ENCODE assay signal across 15 cellular contexts in the genomic region with DNA sequence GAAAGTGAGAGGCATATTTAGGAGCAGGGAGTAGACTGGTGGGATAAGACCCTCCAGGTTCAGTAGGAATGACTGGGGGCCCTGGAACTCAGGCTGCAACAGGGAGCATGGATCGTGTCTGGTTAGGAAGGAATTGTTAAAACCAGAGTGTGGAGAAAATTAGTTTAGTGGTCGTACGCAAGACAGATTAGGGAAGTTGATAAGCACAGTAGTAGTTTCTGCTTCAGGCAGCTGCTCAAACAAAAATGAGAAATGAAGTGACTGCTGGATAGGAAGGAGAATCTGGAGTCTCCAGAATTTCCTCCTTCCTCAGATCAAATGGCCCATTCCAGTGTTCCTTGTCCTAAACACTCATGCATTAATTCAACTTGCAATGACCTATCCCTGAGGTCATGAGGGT. TPM values are rescaled to one million over a fixed set of nuclear protein-coding genes. Genes with fewer than 3 reads are reported as not detected.
DNase-seq lines count a peak whose midpoint lies in the region; ATAC-seq and TF ChIP-seq lines count a peak whose summit lies in the region.
"Had no signal": no experiment of that assay in that cellular context is flagged by ENCODE, and none has a peak within 500 bp of the region (broad histone marks: within the 10 kb centered on the region; RNA-seq: fewer than 3 reads in every experiment).

No MANE protein-coding gene starts in this region.

- no peaks in the 10 kb centered on the region for H3K27me3 ChIP-seq in CD4-positive, CD25-positive, alpha-beta regulatory T cell (ENCODE audit: control insufficient read depth, insufficient read depth, low read length)
- H3K27me3 ChIP-seq in HL-60 (ENCODE audit: insufficient read depth, poor library complexity, severe bottlenecking) (no peaks in the 10 kb centered on the region), left lung (no peaks in the 10 kb centered on the region)
- H3K27me3 ChIP-seq: tibial nerve had no signal

- H3K27me3 Mint-ChIP-seq in CD4-positive, CD25-positive, alpha-beta regulatory T cell, result no peaks in the 10 kb centered on the region
- no peaks in the 10 kb centered on the region for H3K27me3 Mint-ChIP-seq in mesothelial cell of epicardium (ENCODE audit: low read depth)
- H3K27me3 Mint-ChIP-seq in osteocyte (ENCODE audit: unreplicated experiment), result peaks cover 3% of the 10 kb centered on the region

- peak overlapping the region; percentile 3 to 93 (median 16) for H3K27ac Mint-ChIP-seq in CD4-positive, CD25-positive, alpha-beta regulatory T cell
- H3K27ac Mint-ChIP-seq in mesothelial cell of epicardium, result no peak overlapping the region
- no peak overlapping the region for H3K27ac Mint-ChIP-seq in osteocyte (ENCODE audit: unreplicated experiment)
- H3K27ac Mint-ChIP-seq: WTC11 had no signal

- peak overlapping the region in 1 of 4 donors; percentile 2 for H3K4me3 Mint-ChIP-seq in CD4-positive, CD25-positive, alpha-beta regulatory T cell
- H3K4me3 Mint-ChIP-seq in mesothelial cell of epicardium (no peak overlapping the region), osteocyte (ENCODE audit: unreplicated experiment) (no peak overlapping the region)
- H3K4me3 Mint-ChIP-seq: WTC11 had no signal

- H3K9me3 ChIP-seq in CD4-positive, CD25-positive, alpha-beta regulatory T cell (ENCODE audit: control insufficient read depth in 2 of 2, low read length in 2 of 2), result peaks cover 16% of the 10 kb centered on the region in 2 experiments
- H3K9me3 ChIP-seq in left lung, result peaks cover 0 to 10% of the 10 kb centered on the region in 2 donors

- H3K27ac ChIP-seq in CD4-positive, CD25-positive, alpha-beta regulatory T cell (ENCODE audit: insufficient read depth, low read length, poor library complexity, severe bottlenecking), result no peak overlapping the region
- H3K27ac ChIP-seq in HL-60 (replicated peaks) (peak overlapping the region; percentile 59), left lung (peak overlapping the region; percentile 24 to 82)

- no peaks in the 10 kb centered on the region for H3K36me3 Mint-ChIP-seq in CD4-positive, CD25-positive, alpha-beta regulatory T cell
- peaks cover 2% of the 10 kb centered on the region for H3K36me3 Mint-ChIP-seq in mesothelial cell of epicardium
- peaks cover 2% of the 10 kb centered on the region for H3K36me3 Mint-ChIP-seq in osteocyte (ENCODE audit: unreplicated experiment)

- no peak overlapping the region for H3K4me3 ChIP-seq in CD4-positive, CD25-positive, alpha-beta regulatory T cell (ENCODE audit: low read depth, low read length)
- no peak overlapping the region for H3K4me3 ChIP-seq in HL-60 (replicated peaks; ENCODE audit: insufficient read depth, low read length)
- H3K4me3 ChIP-seq in left lung, result no peak overlapping the region
- H3K4me3 ChIP-seq: tibial nerve had no signal

- TF ChIP-seq CTCF in HL-60 (IDR thresholded peaks at IDR 0.05; ENCODE audit: insufficient read depth, low read length) (no peak), left lung (IDR thresholded peaks at IDR 0.05) (no peak), mesothelial cell of epicardium (IDR thresholded peaks at IDR 0.05; ENCODE audit: unreplicated experiment) (no peak), osteocyte (IDR thresholded peaks at IDR 0.05) (no peak)

- no peak for ATAC-seq in CD4-positive, CD25-positive, alpha-beta regulatory T cell (ENCODE audit: low read depth in 2 of 2)
- ATAC-seq in left lung (no peak), GM19397 (IDR thresholded peaks at IDR 0.05; ENCODE audit: unreplicated experiment) (no peak), HG02973 (IDR thresholded peaks at IDR 0.05; ENCODE audit: unreplicated experiment) (no peak)
- ATAC-seq: WTC11 had no signal

- DNase-seq in CD4-positive, CD25-positive, alpha-beta regulatory T cell, result no peak
- peak in 1 of 2 experiments; percentile 54 for DNase-seq in HL-60 (ENCODE audit: low read depth in 1 of 2, low spot score in 1 of 2)
- DNase-seq in SKM-1 treated with dmso at 0.1 percent for 144 hours (lab: John Stamatoyannopoulos, UW; ENCODE audit: unreplicated experiment), result peak; percentile 78
- DNase-seq in left lung, result no peak
- DNase-seq in mesothelial cell of epicardium (ENCODE audit: low spot score in 2 of 2, unreplicated experiment in 2 of 2), result no peak
- no peak for DNase-seq in osteocyte (ENCODE audit: extremely low spot score, unreplicated experiment)
- DNase-seq: activated CD8-positive, alpha-beta memory T cell treated with anti-CD3 and anti-CD28 coated beads, Interleukin-2, amount 50 U/mL, for 4 hours; central memory CD4-positive, alpha-beta T cell; glutamatergic neuron; NCI-H1105 treated with DMSO at 0.1 percent for 48 hours; NCI-H524 had no signal

- intact Hi-C loops in left lung (cut with DNase I), result no loop called here

- H3K4me1 Mint-ChIP-seq in CD4-positive, CD25-positive, alpha-beta regulatory T cell, result peaks cover 12 to 36% (median 22%) of the 10 kb centered on the region in 4 donors
- H3K4me1 Mint-ChIP-seq in mesothelial cell of epicardium, result peaks cover 14% of the 10 kb centered on the region
- H3K4me1 Mint-ChIP-seq in osteocyte (ENCODE audit: unreplicated experiment), result no peaks in the 10 kb centered on the region
- H3K4me1 Mint-ChIP-seq: WTC11 had no signal

- peaks cover 12% of the 10 kb centered on the region for H3K4me1 ChIP-seq in CD4-positive, CD25-positive, alpha-beta regulatory T cell (ENCODE audit: control insufficient read depth, insufficient read depth, low read length, poor library complexity, severe bottlenecking)
- peaks cover 0 to 73% of the 10 kb centered on the region in 2 donors for H3K4me1 ChIP-seq in left lung
- H3K4me1 ChIP-seq: tibial nerve had no signal

- peaks cover 0 to 17% (median 6%) of the 10 kb centered on the region in 7 donors for H3K9me3 Mint-ChIP-seq in CD4-positive, CD25-positive, alpha-beta regulatory T cell
- H3K9me3 Mint-ChIP-seq in mesothelial cell of epicardium (peaks cover 23% of the 10 kb centered on the region), osteocyte (ENCODE audit: unreplicated experiment) (peaks cover 18% of the 10 kb centered on the region)

- H3K36me3 ChIP-seq in CD4-positive, CD25-positive, alpha-beta regulatory T cell (ENCODE audit: control insufficient read depth, insufficient read depth, low read length), result no peaks in the 10 kb centered on the region
- H3K36me3 ChIP-seq in left lung, result no peaks in the 10 kb centered on the region
- H3K36me3 ChIP-seq: tibial nerve had no signal

RNA-seq across cellular contexts. Expression of a gene that starts 11.2 kb away (rescaled TPM):
- total RNA-seq in CD4-positive, CD25-positive, alpha-beta regulatory T cell, result 49.9 TPM
- 100 to 1,000 TPM; 114 to 184 (median 139) TPM for polyA plus RNA-seq in CD4-positive, CD25-positive, alpha-beta regulatory T cell
- 10 to 100 TPM; 51.5 to 97.4 TPM for total RNA-seq in left lung
- 27.3 to 33.1 TPM (median 28.1 TPM) in 3 replicates for total RNA-seq in mesothelial cell of epicardium
- 13.3 TPM in 2 replicates for total RNA-seq in osteocyte

RNA-seq across cellular contexts. Expression of a gene that starts 12.8 kb away (rescaled TPM):
- 80.7 TPM for total RNA-seq in CD4-positive, CD25-positive, alpha-beta regulatory T cell
- 10 to 100 TPM; 55.6 to 79.3 (median 67.2) TPM for polyA plus RNA-seq in CD4-positive, CD25-positive, alpha-beta regulatory T cell
- total RNA-seq in left lung, result 100 to 1,000 TPM in 1 of 2 donors, 10 to 100 TPM in 1; 97.5 to 106 TPM
- 52.7 to 57.7 TPM (median 53.2 TPM) in 3 replicates for total RNA-seq in mesothelial cell of epicardium
- total RNA-seq in osteocyte, result 60.3 and 62.0 TPM in 2 replicates

RNA-seq across cellular contexts. Expression of a gene that starts 15.6 kb away (rescaled TPM):
- 62.3 TPM for total RNA-seq in CD4-positive, CD25-positive, alpha-beta regulatory T cell
- 10 to 100 TPM; 12.6 to 19.3 (median 16.1) TPM for polyA plus RNA-seq in CD4-positive, CD25-positive, alpha-beta regulatory T cell
- 10 to 100 TPM; 26.4 to 35.6 TPM for total RNA-seq in left lung
- 42.3 to 43.2 TPM (median 42.6 TPM) in 3 replicates for total RNA-seq in mesothelial cell of epicardium
- total RNA-seq in osteocyte, result 55.7 and 57.8 TPM in 2 replicates

Comparison
In these comparisons a context has a peak if more than half of its experiments do, and no peak if none do; other contexts are left out.
1. H3K27ac Mint-ChIP-seq: peak in CD4-positive, CD25-positive, alpha-beta regulatory T cell (3 of 3); none in mesothelial cell of epicardium (single experiment) and osteocyte (single experiment).